Comparison of ENCODE assay signal across 13 cellular contexts in the genomic region with DNA sequence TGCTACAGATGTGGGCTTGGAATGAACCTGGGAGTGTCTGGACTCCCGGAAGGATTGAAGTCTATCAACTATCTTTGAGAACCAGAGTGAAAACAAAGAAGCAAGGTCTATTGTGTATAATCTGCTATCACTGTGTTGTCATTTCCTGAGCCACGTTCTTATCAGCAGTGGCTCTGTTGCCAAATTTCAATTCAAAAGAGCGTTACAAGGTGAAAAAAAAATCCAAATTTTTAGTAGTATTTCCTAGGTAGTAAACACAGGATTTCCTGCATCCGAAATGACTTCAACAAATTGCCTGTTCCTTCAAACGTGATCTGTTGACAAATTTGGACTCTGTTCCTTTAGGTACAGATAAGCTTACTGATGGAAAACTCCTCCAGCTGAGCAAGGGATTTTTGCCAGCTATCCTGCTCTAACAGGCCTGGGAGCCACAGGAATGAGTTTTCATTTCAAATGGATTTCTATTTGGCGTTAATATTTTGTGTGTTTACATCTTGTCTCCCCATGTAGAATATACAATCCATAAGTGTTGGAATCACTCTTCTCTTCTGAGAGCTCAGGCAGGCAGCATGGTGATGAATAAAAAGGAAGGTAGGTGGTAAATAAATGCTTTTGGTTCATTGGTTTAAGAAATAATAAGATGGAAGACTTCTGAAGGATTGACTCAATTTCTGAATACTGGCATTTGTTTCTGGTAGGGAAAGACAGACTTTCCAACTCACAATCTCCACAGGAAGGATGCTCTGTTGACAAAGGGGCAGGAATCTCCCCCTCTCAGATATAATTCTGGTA. TPM values are rescaled to one million over a fixed set of nuclear protein-coding genes. Genes with fewer than 3 reads are reported as not detected.
A peak's percentile ranks its signal among the peaks of the same experiment; 100 is the strongest.
DNase-seq lines count a peak whose midpoint lies in the region; ATAC-seq and TF ChIP-seq lines count a peak whose summit lies in the region.
"Had no signal": no experiment of that assay in that cellular context is flagged by ENCODE, and none has a peak within 500 bp of the region (broad histone marks: within the 10 kb centered on the region; RNA-seq: fewer than 3 reads in every experiment).

No MANE protein-coding gene starts in this region.

- H3K36me3 Mint-ChIP-seq in WTC11: peaks cover 44% of the 10 kb centered on the region

- H3K4me1 Mint-ChIP-seq in WTC11: no peaks in the 10 kb centered on the region
- H3K4me1 Mint-ChIP-seq: memory B cell had no signal

- DNase-seq in M059J (ENCODE audit: low read depth): peak; percentile 22
- DNase-seq in cerebellum (ENCODE audit: low spot score): peak; percentile 35
- DNase-seq in iris pigment epithelial cell (ENCODE audit: low read depth): peak; percentile 52
- DNase-seq in WTC11 (ENCODE audit: low spot score): no peak
- no peak for DNase-seq in COLO668 (lab: John Stamatoyannopoulos, UW; ENCODE audit: unreplicated experiment)
- no peak for DNase-seq in DMS79 treated with DMSO at 0.1 percent for 48 hours (lab: John Stamatoyannopoulos, UW)
- DNase-seq: activated CD4-positive, alpha-beta T cell treated with anti-CD3 and anti-CD28 coated beads for 4 hours; activated naive CD4-positive, alpha-beta T cell; CD4-positive, alpha-beta T cell had no signal

- POLR2A ChIA-PET in WTC11 (lab: Charles Lee): no interaction called here

- H3K27ac ChIP-seq in skin epidermis: peak overlapping the region in 12 of 21 experiments; percentile 8 to 83 (median 29)

- no peak overlapping the region for H3K27ac Mint-ChIP-seq in WTC11
- H3K27ac Mint-ChIP-seq: CD4-positive, alpha-beta T cell; memory B cell; stimulated activated naive CD8-positive, alpha-beta T cell treated with anti-CD3 and anti-CD28 coated beads, Interleukin-15, Interleukin-2, amounts not matched to agents 100 ng/mL and 50 ng/mL, for 24 hours had no signal

- ATAC-seq in WTC11 (no peak), GM19324 (IDR thresholded peaks at IDR 0.05; ENCODE audit: low FRiP score, unreplicated experiment) (no peak)

- no peak overlapping the region for H3K4me3 Mint-ChIP-seq in WTC11
- H3K4me3 Mint-ChIP-seq: CD4-positive, alpha-beta T cell; memory B cell; stimulated activated naive CD8-positive, alpha-beta T cell treated with anti-CD3 and anti-CD28 coated beads, Interleukin-15, Interleukin-2, amounts not matched to agents 100 ng/mL and 50 ng/mL, for 24 hours had no signal

- H3K27me3 Mint-ChIP-seq in WTC11 (ENCODE audit: low read depth): peaks cover 8% of the 10 kb centered on the region

- peaks cover 80% of the 10 kb centered on the region for H3K9me3 Mint-ChIP-seq in WTC11

- H3K4me3 ChIP-seq in skin epidermis: no peak overlapping the region

- no peak for TF ChIP-seq CTCF in WTC11 (IDR thresholded peaks at IDR 0.05)

- CTCF ChIA-PET in WTC11 (lab: Charles Lee): no interaction called here

TF ChIP-seq in WTC11, 78 proteins besides CTCF, POLR2A, EP300 and RAD21:
- no peak for TF ChIP-seq GTF2I (CRISPR knock-in tag; conservative IDR thresholded peaks at IDR 0.05)
- no peak for TF ChIP-seq E2F5 (CRISPR knock-in tag; IDR thresholded peaks at IDR 0.05)
- TF ChIP-seq OVOL2 (CRISPR knock-in tag; IDR thresholded peaks at IDR 0.05; ENCODE audit: borderline replicate concordance): no peak
- TF ChIP-seq TEAD1 (CRISPR knock-in tag; IDR thresholded peaks at IDR 0.05): no peak
- TF ChIP-seq CREM (CRISPR knock-in tag; IDR thresholded peaks at IDR 0.05): no peak
- no peak for TF ChIP-seq GABPB1 (CRISPR knock-in tag; IDR thresholded peaks at IDR 0.05)
- no peak for TF ChIP-seq ZNF396 (CRISPR knock-in tag; IDR thresholded peaks at IDR 0.05; ENCODE audit: borderline replicate concordance)
- no peak for TF ChIP-seq NR3C1 (CRISPR knock-in tag; conservative IDR thresholded peaks at IDR 0.05; ENCODE audit: low read depth)
TF ChIP-seq in WTC11: peak in this region for 0.

RNA-seq across cellular contexts. Expression of gene GPR135, which starts 58.5 kb away (rescaled TPM):
- 0.79 and 1.3 TPM in 2 replicates for total RNA-seq in M059J (2014; rRNA removed; shearing (Covaris generic))
- total RNA-seq in cerebellum (11.7 TPM), WTC11 (2021) (1.6 to 1.7 TPM (median 1.7 TPM) in 3 replicates)

Comparison
In these comparisons a context has a peak if more than half of its experiments do, and no peak if none do; other contexts are left out.
1. DNase-seq: peak in M059J (single experiment), cerebellum (single experiment) and iris pigment epithelial cell (single experiment); none in WTC11 (single experiment), COLO668 (single experiment) and DMS79 treated with DMSO at 0.1 percent for 48 hours (single experiment).